2 cellular contexts compared by ENCODE assay signal in genomic region chr1:25781130-25781433, GRCh38.
TF ChIP-seq lines count a peak whose summit lies in the region.

No MANE protein-coding gene starts in this region.

TF ChIP-seq in HepG2, 621 proteins besides CTCF, POLR2A, EP300 and RAD21 (continues in another document):
- no peak for TF ChIP-seq NFKBIZ (CRISPR knock-in tag; IDR thresholded peaks at IDR 0.05)
- no peak for TF ChIP-seq MEIS1 (CRISPR knock-in tag; IDR thresholded peaks at IDR 0.05; ENCODE audit: borderline replicate concordance)
- TF ChIP-seq NR2C2 (CRISPR knock-in tag; IDR thresholded peaks at IDR 0.05; ENCODE audit: borderline replicate concordance) = 0 out of 2 replicates have a peak, but pooled peaks have one; percentile 31
- TF ChIP-seq PREB (CRISPR knock-in tag; IDR thresholded peaks at IDR 0.05) = no peak
- TF ChIP-seq SMC3 (IDR thresholded peaks at IDR 0.05; ENCODE audit: low read length) = no peak
- TF ChIP-seq NAIF1 (CRISPR knock-in tag; IDR thresholded peaks at IDR 0.05; ENCODE audit: borderline replicate concordance) = no peak
- TF ChIP-seq ZNF556 (CRISPR knock-in tag; IDR thresholded peaks at IDR 0.05; ENCODE audit: borderline replicate concordance) = no peak
- peak; percentile 18; the same call in 1 of the 2 replicates for TF ChIP-seq HNF4G (IDR thresholded peaks at IDR 0.05; ENCODE audit: borderline replicate concordance, low read depth, low read length)
- no peak for TF ChIP-seq HNF4G (CRISPR knock-in tag; IDR thresholded peaks at IDR 0.05; ENCODE audit: borderline replicate concordance, low read depth)
- TF ChIP-seq DBP (CRISPR knock-in tag; IDR thresholded peaks at IDR 0.05; ENCODE audit: not compliant biosample characterization) = no peak
- TF ChIP-seq ZNF329 (CRISPR knock-in tag; IDR thresholded peaks at IDR 0.05; ENCODE audit: low read depth) = no peak
- no peak for TF ChIP-seq LRRFIP1 (CRISPR knock-in tag; conservative IDR thresholded peaks at IDR 0.05)
- 0 out of 2 replicates have a peak, but pooled peaks have one; percentile 22 for TF ChIP-seq HNRNPL (IDR thresholded peaks at IDR 0.05; ENCODE audit: low read depth, low read length)
- no peak for TF ChIP-seq NFIB (CRISPR knock-in tag; IDR thresholded peaks at IDR 0.05; ENCODE audit: borderline replicate concordance)
- TF ChIP-seq GPBP1L1 (CRISPR knock-in tag; IDR thresholded peaks at IDR 0.05) = no peak

TF ChIP-seq in HEK293T, 16 proteins besides CTCF, POLR2A, EP300 and RAD21:
- TF ChIP-seq LEF1 (IDR thresholded peaks at IDR 0.05; ENCODE audit: borderline replicate concordance) (no peak), FOXK2 (IDR thresholded peaks at IDR 0.05) (no peak), ARNT (IDR thresholded peaks at IDR 0.05) (no peak), HDGF (IDR thresholded peaks at IDR 0.05; ENCODE audit: borderline replicate concordance) (no peak), PKNOX1 (IDR thresholded peaks at IDR 0.05) (no peak), SUZ12 (IDR thresholded peaks at IDR 0.05) (no peak), NFRKB (IDR thresholded peaks at IDR 0.05) (no peak), SP1 (IDR thresholded peaks at IDR 0.05) (no peak), ZNF384 (IDR thresholded peaks at IDR 0.05) (no peak), ELF4 (IDR thresholded peaks at IDR 0.05) (no peak), TARDBP (IDR thresholded peaks at IDR 0.05) (no peak), BHLHE40 (IDR thresholded peaks at IDR 0.05; ENCODE audit: borderline replicate concordance) (no peak), CTBP1 (IDR thresholded peaks at IDR 0.05; ENCODE audit: borderline replicate concordance) (no peak), FOXM1 (IDR thresholded peaks at IDR 0.05; ENCODE audit: borderline replicate concordance) (no peak)
